1 cellular context compared by ENCODE assay signal in genomic region chr3:113677745-113678144, GRCh38.
TF ChIP-seq lines count a peak whose summit lies in the region.

No MANE protein-coding gene starts in this region.

TF ChIP-seq in WTC11, 78 proteins besides CTCF, POLR2A, EP300 and RAD21:
- TF ChIP-seq, protein P1, sequence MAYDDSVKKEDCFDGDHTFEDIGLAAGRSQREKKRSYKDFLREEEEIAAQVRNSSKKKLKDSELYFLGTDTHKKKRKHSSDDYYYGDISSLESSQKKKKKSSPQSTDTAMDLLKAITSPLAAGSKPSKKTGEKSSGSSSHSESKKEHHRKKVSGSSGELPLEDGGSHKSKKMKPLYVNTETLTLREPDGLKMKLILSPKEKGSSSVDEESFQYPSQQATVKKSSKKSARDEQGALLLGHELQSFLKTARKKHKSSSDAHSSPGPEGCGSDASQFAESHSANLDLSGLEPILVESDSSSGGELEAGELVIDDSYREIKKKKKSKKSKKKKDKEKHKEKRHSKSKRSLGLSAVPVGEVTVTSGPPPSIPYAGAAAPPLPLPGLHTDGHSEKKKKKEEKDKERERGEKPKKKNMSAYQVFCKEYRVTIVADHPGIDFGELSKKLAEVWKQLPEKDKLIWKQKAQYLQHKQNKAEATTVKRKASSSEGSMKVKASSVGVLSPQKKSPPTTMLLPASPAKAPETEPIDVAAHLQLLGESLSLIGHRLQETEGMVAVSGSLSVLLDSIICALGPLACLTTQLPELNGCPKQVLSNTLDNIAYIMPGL (CRISPR knock-in tag; IDR thresholded peaks at IDR 0.05): no peak
- TF ChIP-seq NFATC4 (CRISPR knock-in tag; IDR thresholded peaks at IDR 0.05): no peak
- no peak for TF ChIP-seq E2F1 (CRISPR knock-in tag; IDR thresholded peaks at IDR 0.05)
- TF ChIP-seq ZNF121 (CRISPR knock-in tag; IDR thresholded peaks at IDR 0.05): no peak
- TF ChIP-seq SMAD3 (CRISPR knock-in tag; IDR thresholded peaks at IDR 0.05; ENCODE audit: borderline replicate concordance): no peak
- no peak for TF ChIP-seq ZNF671 (CRISPR knock-in tag; IDR thresholded peaks at IDR 0.05)
- TF ChIP-seq TEAD1 (CRISPR knock-in tag; IDR thresholded peaks at IDR 0.05): no peak
- TF ChIP-seq EMX1 (CRISPR knock-in tag; IDR thresholded peaks at IDR 0.05): no peak
- no peak for TF ChIP-seq MLX (CRISPR knock-in tag; IDR thresholded peaks at IDR 0.05)
- TF ChIP-seq, protein P2, sequence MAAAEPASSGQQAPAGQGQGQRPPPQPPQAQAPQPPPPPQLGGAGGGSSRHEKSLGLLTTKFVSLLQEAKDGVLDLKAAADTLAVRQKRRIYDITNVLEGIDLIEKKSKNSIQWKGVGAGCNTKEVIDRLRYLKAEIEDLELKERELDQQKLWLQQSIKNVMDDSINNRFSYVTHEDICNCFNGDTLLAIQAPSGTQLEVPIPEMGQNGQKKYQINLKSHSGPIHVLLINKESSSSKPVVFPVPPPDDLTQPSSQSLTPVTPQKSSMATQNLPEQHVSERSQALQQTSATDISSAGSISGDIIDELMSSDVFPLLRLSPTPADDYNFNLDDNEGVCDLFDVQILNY (CRISPR knock-in tag; IDR thresholded peaks at IDR 0.05): no peak
- no peak for TF ChIP-seq ZNF281 (CRISPR knock-in tag; IDR thresholded peaks at IDR 0.05)
- TF ChIP-seq ZNF396 (CRISPR knock-in tag; IDR thresholded peaks at IDR 0.05; ENCODE audit: borderline replicate concordance): no peak
- TF ChIP-seq TEAD4 (CRISPR knock-in tag; IDR thresholded peaks at IDR 0.05): no peak
